Comparison of ENCODE assay signal across 1 cellular context in the genomic region with DNA sequence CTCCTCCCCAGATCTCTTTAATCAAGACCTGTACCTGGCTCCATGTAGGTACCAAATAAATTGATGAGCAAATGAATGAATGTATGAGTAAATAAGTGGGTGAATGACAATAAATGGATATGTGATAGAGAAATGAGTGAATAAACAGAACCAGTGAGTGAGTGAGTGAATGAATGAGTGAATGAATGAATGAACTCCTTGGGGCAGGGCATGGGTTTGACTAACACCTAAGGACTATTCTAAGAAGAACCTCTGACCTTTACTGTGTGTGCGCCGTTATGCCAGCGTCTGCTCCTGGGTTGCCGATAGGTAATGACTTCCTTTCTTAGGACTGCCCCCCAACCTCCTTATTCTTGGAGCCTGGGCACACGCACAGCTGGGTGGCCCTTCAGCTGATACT.
A peak's percentile ranks its signal among the peaks of the same experiment; 100 is the strongest.
TF ChIP-seq lines count a peak whose summit lies in the region.

No MANE protein-coding gene starts in this region.

TF ChIP-seq in HepG2, 621 proteins besides CTCF, POLR2A, EP300 and RAD21:
- TF ChIP-seq ZNF24 (IDR thresholded peaks at IDR 0.05) (peak; percentile 86), PHF8 (CRISPR knock-in tag; IDR thresholded peaks at IDR 0.05) (no peak), ZNF10 (CRISPR knock-in tag; IDR thresholded peaks at IDR 0.05; ENCODE audit: borderline replicate concordance, low read depth) (no peak)
